Comparison of ENCODE assay signal across 2 cellular contexts in genomic region chr1:193118803-193119730, GRCh38.
TF ChIP-seq lines count a peak whose summit lies in the region.

No MANE protein-coding gene starts in this region.

TF ChIP-seq in SK-N-SH, 30 proteins besides CTCF, POLR2A, EP300 and RAD21 (continued from another document):
- TF ChIP-seq, protein P1, sequence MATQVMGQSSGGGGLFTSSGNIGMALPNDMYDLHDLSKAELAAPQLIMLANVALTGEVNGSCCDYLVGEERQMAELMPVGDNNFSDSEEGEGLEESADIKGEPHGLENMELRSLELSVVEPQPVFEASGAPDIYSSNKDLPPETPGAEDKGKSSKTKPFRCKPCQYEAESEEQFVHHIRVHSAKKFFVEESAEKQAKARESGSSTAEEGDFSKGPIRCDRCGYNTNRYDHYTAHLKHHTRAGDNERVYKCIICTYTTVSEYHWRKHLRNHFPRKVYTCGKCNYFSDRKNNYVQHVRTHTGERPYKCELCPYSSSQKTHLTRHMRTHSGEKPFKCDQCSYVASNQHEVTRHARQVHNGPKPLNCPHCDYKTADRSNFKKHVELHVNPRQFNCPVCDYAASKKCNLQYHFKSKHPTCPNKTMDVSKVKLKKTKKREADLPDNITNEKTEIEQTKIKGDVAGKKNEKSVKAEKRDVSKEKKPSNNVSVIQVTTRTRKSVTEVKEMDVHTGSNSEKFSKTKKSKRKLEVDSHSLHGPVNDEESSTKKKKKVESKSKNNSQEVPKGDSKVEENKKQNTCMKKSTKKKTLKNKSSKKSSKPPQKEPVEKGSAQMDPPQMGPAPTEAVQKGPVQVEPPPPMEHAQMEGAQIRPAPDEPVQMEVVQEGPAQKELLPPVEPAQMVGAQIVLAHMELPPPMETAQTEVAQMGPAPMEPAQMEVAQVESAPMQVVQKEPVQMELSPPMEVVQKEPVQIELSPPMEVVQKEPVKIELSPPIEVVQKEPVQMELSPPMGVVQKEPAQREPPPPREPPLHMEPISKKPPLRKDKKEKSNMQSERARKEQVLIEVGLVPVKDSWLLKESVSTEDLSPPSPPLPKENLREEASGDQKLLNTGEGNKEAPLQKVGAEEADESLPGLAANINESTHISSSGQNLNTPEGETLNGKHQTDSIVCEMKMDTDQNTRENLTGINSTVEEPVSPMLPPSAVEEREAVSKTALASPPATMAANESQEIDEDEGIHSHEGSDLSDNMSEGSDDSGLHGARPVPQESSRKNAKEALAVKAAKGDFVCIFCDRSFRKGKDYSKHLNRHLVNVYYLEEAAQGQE (IDR thresholded peaks at IDR 0.05; ENCODE audit: low read depth, low read length), result no peak

TF ChIP-seq in SK-N-SH treated with all-trans-retinoic acid at 6 μM for 48 hours, 23 proteins besides CTCF, POLR2A, EP300 and RAD21 (continued from another document):
- TF ChIP-seq, protein P2, sequence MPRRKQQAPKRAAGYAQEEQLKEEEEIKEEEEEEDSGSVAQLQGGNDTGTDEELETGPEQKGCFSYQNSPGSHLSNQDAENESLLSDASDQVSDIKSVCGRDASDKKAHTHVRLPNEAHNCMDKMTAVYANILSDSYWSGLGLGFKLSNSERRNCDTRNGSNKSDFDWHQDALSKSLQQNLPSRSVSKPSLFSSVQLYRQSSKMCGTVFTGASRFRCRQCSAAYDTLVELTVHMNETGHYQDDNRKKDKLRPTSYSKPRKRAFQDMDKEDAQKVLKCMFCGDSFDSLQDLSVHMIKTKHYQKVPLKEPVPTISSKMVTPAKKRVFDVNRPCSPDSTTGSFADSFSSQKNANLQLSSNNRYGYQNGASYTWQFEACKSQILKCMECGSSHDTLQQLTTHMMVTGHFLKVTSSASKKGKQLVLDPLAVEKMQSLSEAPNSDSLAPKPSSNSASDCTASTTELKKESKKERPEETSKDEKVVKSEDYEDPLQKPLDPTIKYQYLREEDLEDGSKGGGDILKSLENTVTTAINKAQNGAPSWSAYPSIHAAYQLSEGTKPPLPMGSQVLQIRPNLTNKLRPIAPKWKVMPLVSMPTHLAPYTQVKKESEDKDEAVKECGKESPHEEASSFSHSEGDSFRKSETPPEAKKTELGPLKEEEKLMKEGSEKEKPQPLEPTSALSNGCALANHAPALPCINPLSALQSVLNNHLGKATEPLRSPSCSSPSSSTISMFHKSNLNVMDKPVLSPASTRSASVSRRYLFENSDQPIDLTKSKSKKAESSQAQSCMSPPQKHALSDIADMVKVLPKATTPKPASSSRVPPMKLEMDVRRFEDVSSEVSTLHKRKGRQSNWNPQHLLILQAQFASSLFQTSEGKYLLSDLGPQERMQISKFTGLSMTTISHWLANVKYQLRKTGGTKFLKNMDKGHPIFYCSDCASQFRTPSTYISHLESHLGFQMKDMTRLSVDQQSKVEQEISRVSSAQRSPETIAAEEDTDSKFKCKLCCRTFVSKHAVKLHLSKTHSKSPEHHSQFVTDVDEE (CRISPR knock-in tag; IDR thresholded peaks at IDR 0.05), result no peak
- no peak for TF ChIP-seq TCF4 (CRISPR knock-in tag; IDR thresholded peaks at IDR 0.05; ENCODE audit: borderline replicate concordance)
- no peak for TF ChIP-seq TOX (CRISPR knock-in tag; IDR thresholded peaks at IDR 0.05; ENCODE audit: borderline replicate concordance)
